Comparison of ENCODE assay signal across 11 cellular contexts in genomic region chr10:114911052-114911697, GRCh38. TPM values are rescaled to one million over a fixed set of nuclear protein-coding genes. Genes with fewer than 3 reads are reported as not detected.
DNase-seq lines count a peak whose midpoint lies in the region; ATAC-seq and TF ChIP-seq lines count a peak whose summit lies in the region.
"Had no signal": no experiment of that assay in that cellular context is flagged by ENCODE, and none has a peak within 500 bp of the region (broad histone marks: within the 10 kb centered on the region; RNA-seq: fewer than 3 reads in every experiment).

No MANE protein-coding gene starts in this region.

- H3K27ac Mint-ChIP-seq in activated CD4-positive, alpha-beta T cell treated with anti-CD3 and anti-CD28 coated beads, Interleukin-2, amount 10 ng/mL, durations not matched to agents 24 days and 14 days: peak overlapping the region; percentile 14

- H3K9me3 ChIP-seq in osteoblast (ENCODE audit: low read depth, low read length) (no peaks in the 10 kb centered on the region), right atrium auricular region (no peaks in the 10 kb centered on the region), gastrocnemius medialis (no peaks in the 10 kb centered on the region)

- H3K4me3 ChIP-seq in osteoblast (ENCODE audit: insufficient read depth, low read length) (no peak overlapping the region), right atrium auricular region (no peak overlapping the region), gastrocnemius medialis (no peak overlapping the region)

- H3K4me1 ChIP-seq in osteoblast (ENCODE audit: insufficient read depth, low read length) (no peaks in the 10 kb centered on the region), right atrium auricular region (no peaks in the 10 kb centered on the region), gastrocnemius medialis (no peaks in the 10 kb centered on the region)

- no peaks in the 10 kb centered on the region for H4K20me1 ChIP-seq in osteoblast (ENCODE audit: insufficient read depth, low read length)

- H3K4me3 Mint-ChIP-seq in activated CD4-positive, alpha-beta T cell treated with anti-CD3 and anti-CD28 coated beads, Interleukin-2, amount 10 ng/mL, durations not matched to agents 24 days and 14 days: no peak overlapping the region

- H3K27me3 Mint-ChIP-seq in activated CD4-positive, alpha-beta T cell treated with anti-CD3 and anti-CD28 coated beads, Interleukin-2, amount 10 ng/mL, durations not matched to agents 24 days and 14 days: peaks cover 5% of the 10 kb centered on the region

- in situ Hi-C loops in gastrocnemius medialis (cut with MboI; ENCODE audit: low sequenced_read_pairs in 4 of 4): no loop called here

- intact Hi-C loops in activated CD4-positive, alpha-beta T cell treated with anti-CD3 and anti-CD28 coated beads, Interleukin-2, amount 10 ng/mL, durations not matched to agents 24 days and 14 days (cut with micrococcal nuclease): loop anchor here (2.0 kb wide), 1 partner anchor 32 kb away; no protein-coding TSS in a partner anchor
- intact Hi-C loops in gastrocnemius medialis (cut with DNase I; ENCODE audit: low total_unique reads): no loop called here

- peaks cover 17% of the 10 kb centered on the region for H3K4me1 Mint-ChIP-seq in activated CD4-positive, alpha-beta T cell treated with anti-CD3 and anti-CD28 coated beads, Interleukin-2, amount 10 ng/mL, durations not matched to agents 24 days and 14 days

- H3K27ac ChIP-seq in osteoblast (ENCODE audit: low read depth, low read length) (no peak overlapping the region), right atrium auricular region (no peak overlapping the region), gastrocnemius medialis (no peak overlapping the region)

- peak overlapping the region; percentile 24 for H2AFZ ChIP-seq in osteoblast (ENCODE audit: low read length)

- no peaks in the 10 kb centered on the region for H3K79me2 ChIP-seq in osteoblast (ENCODE audit: insufficient read depth, low read length)

- H3K4me2 ChIP-seq in osteoblast (ENCODE audit: insufficient read depth, low read length): no peak overlapping the region

- ATAC-seq in GM21786 (IDR thresholded peaks at IDR 0.05; ENCODE audit: unreplicated experiment) (peak; percentile 52), HG03442 (IDR thresholded peaks at IDR 0.05; ENCODE audit: unreplicated experiment) (peak; percentile 87), gastrocnemius medialis (no peak)

- no peak for TF ChIP-seq POLR2A in gastrocnemius medialis (IDR thresholded peaks at IDR 0.05)

- DNase-seq in activated CD4-positive, alpha-beta T cell treated with anti-CD3 and anti-CD28 coated beads, Interleukin-2, amount 10 ng/mL, durations not matched to agents 24 days and 14 days: no peak
- no peak for DNase-seq in activated CD4-positive, alpha-beta T cell treated with anti-CD3 and anti-CD28 coated beads, Interleukin-2, amount 50 U/mL, for 48 hours
- DNase-seq in osteoblast (ENCODE audit: insufficient read length, low spot score, missing footprints): no peak
- no peak for DNase-seq in right atrium auricular region (ENCODE audit: low spot score)
- DNase-seq in gastrocnemius medialis: no peak
- DNase-seq in stimulated activated CD4-positive, alpha-beta T cell treated with anti-CD3 and anti-CD28 coated beads, Interleukin-1b, Interleukin-23, amount 100 ng/mL, for 48 hours: no peak
- DNase-seq: activated CD4-positive, alpha-beta T cell treated with anti-CD3 and anti-CD28 coated beads for 4 hours; DND-41; IMR-90 had no signal

- TF ChIP-seq CTCF in osteoblast (IDR thresholded peaks at IDR 0.05; ENCODE audit: extremely low read depth, low read depth, low read length): no peak
- TF ChIP-seq CTCF in right atrium auricular region (IDR thresholded peaks at IDR 0.05): no peak
- TF ChIP-seq CTCF in gastrocnemius medialis (IDR thresholded peaks at IDR 0.05 in 4 of 5, conservative IDR thresholded peaks at IDR 0.05 in 1 of 5): no peak

- no peaks in the 10 kb centered on the region for H3K9me3 Mint-ChIP-seq in activated CD4-positive, alpha-beta T cell treated with anti-CD3 and anti-CD28 coated beads, Interleukin-2, amount 10 ng/mL, durations not matched to agents 24 days and 14 days

- H3K36me3 ChIP-seq in osteoblast (ENCODE audit: insufficient read depth, low read length): no peaks in the 10 kb centered on the region
- no peaks in the 10 kb centered on the region for H3K36me3 ChIP-seq in right atrium auricular region
- no peaks in the 10 kb centered on the region for H3K36me3 ChIP-seq in gastrocnemius medialis

- peaks cover 4% of the 10 kb centered on the region for H3K27me3 ChIP-seq in osteoblast (ENCODE audit: insufficient read depth, low read length)
- H3K27me3 ChIP-seq in right atrium auricular region: no peaks in the 10 kb centered on the region
- H3K27me3 ChIP-seq in gastrocnemius medialis: no peaks in the 10 kb centered on the region

- no peaks in the 10 kb centered on the region for H3K36me3 Mint-ChIP-seq in activated CD4-positive, alpha-beta T cell treated with anti-CD3 and anti-CD28 coated beads, Interleukin-2, amount 10 ng/mL, durations not matched to agents 24 days and 14 days (ENCODE audit: low read depth)

RNA-seq across cellular contexts. Expression of gene TRUB1, which starts 26.8 kb away (rescaled TPM):
- 18.5 and 20.9 TPM in 2 replicates for total RNA-seq in activated CD4-positive, alpha-beta T cell treated with anti-CD3 and anti-CD28 coated beads, Interleukin-2, amount 10 ng/mL, durations not matched to agents 24 days and 14 days
- 26.8 and 28.6 TPM in 2 replicates for total RNA-seq in osteoblast
- 10 to 100 TPM; 15.3 to 22.9 TPM for total RNA-seq in right atrium auricular region
- 10 to 100 TPM in 2 of 4 donors, 1 to 10 TPM in 2; 8.5 to 16.5 (median 10.3) TPM for total RNA-seq in gastrocnemius medialis

Comparison
In these comparisons a context has a peak if more than half of its experiments do, and no peak if none do; other contexts are left out.
1. ATAC-seq: peak in GM21786 (single experiment) and HG03442 (single experiment); none in gastrocnemius medialis (0 of 2).